8 cellular contexts compared by ENCODE assay signal in genomic region chr2:28958689-28959088, GRCh38.
DNase-seq lines count a peak whose midpoint lies in the region; ATAC-seq and TF ChIP-seq lines count a peak whose summit lies in the region.

No MANE protein-coding gene starts in this region.

- intact Hi-C loops in head of caudate nucleus (cut with DNase I): no loop called here

- no peak overlapping the region for H3K4me3 ChIP-seq in OCI-LY1 (ENCODE audit: low read depth, low read length, poor library complexity, severe bottlenecking)

- peak; percentile 84 for DNase-seq in ELR (ENCODE audit: low read depth)
- DNase-seq in Kasumi-1 (lab: John Stamatoyannopoulos, UW): peak; percentile 70 to 81
- peak; percentile 26 for DNase-seq in activated naive CD8-positive, alpha-beta T cell treated with anti-CD3 and anti-CD28 coated beads, Interleukin-2, amount 50 U/mL, for 24 hours
- DNase-seq in head of caudate nucleus: peak; percentile 46 to 90 (median 72)
- peak; percentile 87 for DNase-seq in pons (ENCODE audit: low spot score)

- no peaks in the 10 kb centered on the region for H3K4me1 ChIP-seq in OCI-LY1 (ENCODE audit: insufficient read depth, low read length, severe bottlenecking)

- H3K4me1 Mint-ChIP-seq in activated naive CD8-positive, alpha-beta T cell treated with anti-CD3 and anti-CD28 coated beads, Interleukin-2, amount 50 U/mL, for 24 hours: peaks cover 8% of the 10 kb centered on the region

- ATAC-seq in activated naive CD8-positive, alpha-beta T cell treated with anti-CD3 and anti-CD28 coated beads, Interleukin-2, amount 50 U/mL, for 24 hours: peak; percentile 62
- no peak for ATAC-seq in HG02610 (IDR thresholded peaks at IDR 0.05; ENCODE audit: unreplicated experiment)
- ATAC-seq in HG03460 (IDR thresholded peaks at IDR 0.05; ENCODE audit: unreplicated experiment): no peak

- H3K79me2 ChIP-seq in OCI-LY1 (ENCODE audit: insufficient read depth, low read length): no peaks in the 10 kb centered on the region

- H3K27me3 Mint-ChIP-seq in activated naive CD8-positive, alpha-beta T cell treated with anti-CD3 and anti-CD28 coated beads, Interleukin-2, amount 50 U/mL, for 24 hours: no peaks in the 10 kb centered on the region

- H3K36me3 Mint-ChIP-seq in activated naive CD8-positive, alpha-beta T cell treated with anti-CD3 and anti-CD28 coated beads, Interleukin-2, amount 50 U/mL, for 24 hours (ENCODE audit: low read depth): no peaks in the 10 kb centered on the region

- H3K27ac ChIP-seq in OCI-LY1 (ENCODE audit: low read depth, low read length, poor library complexity, severe bottlenecking): no peak overlapping the region

- no peaks in the 10 kb centered on the region for H3K9me2 ChIP-seq in OCI-LY1 (ENCODE audit: low read depth, low read length)

- H3K9me3 Mint-ChIP-seq in activated naive CD8-positive, alpha-beta T cell treated with anti-CD3 and anti-CD28 coated beads, Interleukin-2, amount 50 U/mL, for 24 hours: no peaks in the 10 kb centered on the region

- H3F3A ChIP-seq in OCI-LY1 (ENCODE audit: insufficient read depth, low read length): no peaks in the 10 kb centered on the region

- H4K20me1 ChIP-seq in OCI-LY1 (ENCODE audit: insufficient read depth, low read length): no peaks in the 10 kb centered on the region

- H3K36me3 ChIP-seq in OCI-LY1 (ENCODE audit: insufficient read depth, low read length): no peaks in the 10 kb centered on the region

- no peaks in the 10 kb centered on the region for H3K9me3 ChIP-seq in OCI-LY1 (ENCODE audit: low read length)

- no peak overlapping the region for H3K4me3 Mint-ChIP-seq in activated naive CD8-positive, alpha-beta T cell treated with anti-CD3 and anti-CD28 coated beads, Interleukin-2, amount 50 U/mL, for 24 hours

- H3K9ac ChIP-seq in OCI-LY1 (ENCODE audit: low read length): no peak overlapping the region

- no peak overlapping the region for H2AFZ ChIP-seq in OCI-LY1 (ENCODE audit: low read length)

- H3K27ac Mint-ChIP-seq in activated naive CD8-positive, alpha-beta T cell treated with anti-CD3 and anti-CD28 coated beads, Interleukin-2, amount 50 U/mL, for 24 hours: no peak overlapping the region

- TF ChIP-seq CTCF in OCI-LY1 (IDR thresholded peaks at IDR 0.05; ENCODE audit: low read length): peak; percentile 65

- H3K27me3 ChIP-seq in OCI-LY1 (ENCODE audit: insufficient read depth, low read length): no peaks in the 10 kb centered on the region

- no peak overlapping the region for H3K4me2 ChIP-seq in OCI-LY1 (ENCODE audit: low read length)

Comparison
In these comparisons a context has a peak if more than half of its experiments do, and no peak if none do; other contexts are left out.
1. DNase-seq: peak in every context shown above with its lines; median percentile 87 in pons; 84 in ELR; 76 in Kasumi-1; 72 in head of caudate nucleus; 26 in activated naive CD8-positive, alpha-beta T cell treated with anti-CD3 and anti-CD28 coated beads, Interleukin-2, amount 50 U/mL, for 24 hours.